9 cellular contexts compared by ENCODE assay signal in genomic region chr10:71232089-71232998, GRCh38. TPM values are rescaled to one million over a fixed set of nuclear protein-coding genes. Genes with fewer than 3 reads are reported as not detected.
DNase-seq lines count a peak whose midpoint lies in the region; ATAC-seq and TF ChIP-seq lines count a peak whose summit lies in the region.
"Had no signal": no experiment of that assay in that cellular context is flagged by ENCODE, and none has a peak within 500 bp of the region (broad histone marks: within the 10 kb centered on the region; RNA-seq: fewer than 3 reads in every experiment).

No MANE protein-coding gene starts in this region.

- peaks cover 22% of the 10 kb centered on the region for H3K79me2 ChIP-seq in osteoblast (ENCODE audit: insufficient read depth, low read length)

- no peaks in the 10 kb centered on the region for H3K36me3 ChIP-seq in Peyer's patch
- no peaks in the 10 kb centered on the region for H3K36me3 ChIP-seq in gastroesophageal sphincter
- no peaks in the 10 kb centered on the region for H3K36me3 ChIP-seq in osteoblast (ENCODE audit: insufficient read depth, low read length)

- H4K20me1 ChIP-seq in osteoblast (ENCODE audit: insufficient read depth, low read length): peaks cover 16% of the 10 kb centered on the region

- DNase-seq in DMS 273 treated with DMSO at 0.1 percent for 48 hours (lab: John Stamatoyannopoulos, UW): peak; percentile 82
- DNase-seq in Peyer's patch: peak in 2 of 3 donors; percentile 49 to 58
- DNase-seq in osteoblast (ENCODE audit: insufficient read length, low spot score, missing footprints): peak; percentile 89
- DNase-seq in A172 (ENCODE audit: low spot score): no peak
- DNase-seq in T-helper 2 cell: no peak
- DNase-seq in activated CD8-positive, alpha-beta memory T cell treated with anti-CD3 and anti-CD28 coated beads, Interleukin-2, amount 50 U/mL, for 48 hours: no peak
- DNase-seq: CD4-positive, alpha-beta memory T cell had no signal

- WGBS in gastroesophageal sphincter (ENCODE audit: low coverage in 1 of 2), 2 donors: 68 to 100% methylated on average over 2 to 4 of the region's 13 CpGs

- H3K9me3 ChIP-seq in Peyer's patch (no peaks in the 10 kb centered on the region), gastroesophageal sphincter (no peaks in the 10 kb centered on the region), osteoblast (ENCODE audit: low read depth, low read length) (no peaks in the 10 kb centered on the region)

- H2AFZ ChIP-seq in osteoblast (ENCODE audit: low read length): no peak overlapping the region

- no peak for TF ChIP-seq EP300 in gastroesophageal sphincter (IDR thresholded peaks at IDR 0.05)

- TF ChIP-seq POLR2A in Peyer's patch (IDR thresholded peaks at IDR 0.05): no peak
- TF ChIP-seq POLR2A in gastroesophageal sphincter (IDR thresholded peaks at IDR 0.05): no peak

- ATAC-seq in gastroesophageal sphincter (peak; percentile 30), GM21367 (IDR thresholded peaks at IDR 0.05; ENCODE audit: unreplicated experiment) (no peak)

- H3K4me2 ChIP-seq in osteoblast (ENCODE audit: insufficient read depth, low read length): peak overlapping the region; percentile 68

- no peak overlapping the region for H3K4me3 ChIP-seq in Peyer's patch
- no peak overlapping the region for H3K4me3 ChIP-seq in gastroesophageal sphincter
- no peak overlapping the region for H3K4me3 ChIP-seq in osteoblast (ENCODE audit: insufficient read depth, low read length)

- no peaks in the 10 kb centered on the region for H3K27me3 ChIP-seq in Peyer's patch
- no peaks in the 10 kb centered on the region for H3K27me3 ChIP-seq in gastroesophageal sphincter
- no peaks in the 10 kb centered on the region for H3K27me3 ChIP-seq in osteoblast (ENCODE audit: insufficient read depth, low read length)

- no peak overlapping the region for H3K27ac ChIP-seq in Peyer's patch
- no peak overlapping the region for H3K27ac ChIP-seq in gastroesophageal sphincter
- H3K27ac ChIP-seq in osteoblast (ENCODE audit: low read depth, low read length): peak overlapping the region; percentile 21

- TF ChIP-seq CTCF in Peyer's patch (IDR thresholded peaks at IDR 0.05): no peak
- no peak for TF ChIP-seq CTCF in gastroesophageal sphincter (IDR thresholded peaks at IDR 0.05)
- TF ChIP-seq CTCF in osteoblast (IDR thresholded peaks at IDR 0.05; ENCODE audit: extremely low read depth, low read depth, low read length): no peak

- H3K4me1 ChIP-seq in Peyer's patch (peaks cover 0 to 36% (median 0%) of the 10 kb centered on the region in 4 donors), gastroesophageal sphincter (peaks cover 0 to 27% (median 13%) of the 10 kb centered on the region in 3 donors), osteoblast (ENCODE audit: insufficient read depth, low read length) (peaks cover 66% of the 10 kb centered on the region)

RNA-seq across cellular contexts. Expression of gene UNC5B, which starts 20.0 kb away (rescaled TPM):
- total RNA-seq in Peyer's patch (10 to 100 TPM in 3 of 4 donors, 1 to 10 TPM in 1; 5.0 to 52.5 (median 39.1) TPM), gastroesophageal sphincter (1 to 10 TPM; 2.2 to 3.7 (median 3.2) TPM), osteoblast (90.8 and 135 TPM in 2 replicates)
- total RNA-seq in A172 (2014; rRNA removed; shearing (Covaris generic)): 2.3 and 4.6 TPM in 2 replicates
- total RNA-seq: CD4-positive, alpha-beta memory T cell had no signal

Comparison
In these comparisons a context has a peak if more than half of its experiments do, and no peak if none do; other contexts are left out.
1. DNase-seq: peak in DMS 273 treated with DMSO at 0.1 percent for 48 hours (single experiment), Peyer's patch (2 of 3) and osteoblast (single experiment); none in A172 (single experiment), T-helper 2 cell (0 of 5) and activated CD8-positive, alpha-beta memory T cell treated with anti-CD3 and anti-CD28 coated beads, Interleukin-2, amount 50 U/mL, for 48 hours (single experiment).